19 cellular contexts compared by ENCODE assay signal in the genomic region with DNA sequence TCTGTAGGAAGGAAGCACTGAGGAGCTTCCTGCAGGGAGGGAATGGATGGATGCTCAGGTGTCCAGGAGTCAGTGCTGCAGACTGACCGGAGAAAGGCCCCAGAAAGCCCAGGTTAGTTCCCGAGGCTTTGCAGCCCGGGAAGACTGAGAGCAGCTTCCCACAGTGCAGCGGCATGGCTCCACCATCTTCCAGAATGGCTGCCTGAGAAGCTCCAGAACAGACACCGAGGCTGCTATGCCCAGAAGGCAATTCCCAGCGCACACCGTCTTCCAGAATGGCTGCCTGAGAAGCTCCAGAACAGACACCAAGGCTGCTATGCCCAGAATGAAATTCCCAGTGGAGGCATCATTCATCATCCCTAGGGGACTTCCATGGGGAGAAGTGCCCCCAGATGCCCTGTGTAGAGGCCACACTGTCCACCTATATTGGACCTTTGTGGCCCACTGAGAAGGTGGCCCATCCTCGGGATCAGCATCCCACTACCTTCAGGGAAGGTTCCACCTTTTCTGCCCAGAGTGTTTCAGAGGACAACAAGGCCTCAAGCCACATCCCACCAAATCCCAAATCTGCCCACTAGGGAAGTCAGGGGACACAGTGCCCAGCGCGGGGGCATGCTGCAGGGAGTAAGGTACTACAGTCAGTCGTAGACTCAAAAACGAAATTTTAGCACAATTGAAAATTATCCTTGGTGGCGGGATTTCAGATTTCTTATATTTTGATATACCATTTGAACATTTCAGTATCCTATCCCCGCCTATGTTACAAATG.
"Had no signal": no experiment of that assay in that cellular context is flagged by ENCODE, and none has a peak within 500 bp of the region (broad histone marks: within the 10 kb centered on the region; RNA-seq: fewer than 3 reads in every experiment).

No MANE protein-coding gene starts in this region.

- H3K9me3 ChIP-seq: esophagus muscularis mucosa, gastroesophageal sphincter, heart left ventricle, left ventricle myocardium inferior, lower lobe of right lung had no signal

- H3K4me3 Mint-ChIP-seq: immature natural killer cell had no signal

- H3K27ac ChIP-seq: coronary artery, esophagus muscularis mucosa, foreskin keratinocyte, gastroesophageal sphincter, heart left ventricle, hepatocyte, left ventricle myocardium inferior, lower lobe of right lung had no signal

- DNase-seq: dermis blood vessel endothelial cell; effector CD4-positive, alpha-beta T cell; effector memory CD4-positive, alpha-beta T cell; foreskin keratinocyte; heart left ventricle; hypothalamus; immature natural killer cell; islet precursor cell; kidney; left colon; left ventricle myocardium inferior; lower lobe of right lung; midbrain had no signal

- H3K9me3 Mint-ChIP-seq: immature natural killer cell had no signal

- H3K27ac Mint-ChIP-seq: immature natural killer cell had no signal

- H3K4me3 ChIP-seq: coronary artery, dorsolateral prefrontal cortex, esophagus muscularis mucosa, gastroesophageal sphincter, heart left ventricle, hepatocyte, left ventricle myocardium inferior, lower lobe of right lung had no signal

- H3K36me3 Mint-ChIP-seq: immature natural killer cell had no signal

- H3K4me1 Mint-ChIP-seq: immature natural killer cell had no signal

- ATAC-seq: foreskin keratinocyte, gastroesophageal sphincter, heart left ventricle, left colon, left lobe of liver, lower lobe of right lung had no signal

- H3K27me3 ChIP-seq: dorsolateral prefrontal cortex, esophagus muscularis mucosa, foreskin keratinocyte, heart left ventricle, hepatocyte had no signal

- H3K36me3 ChIP-seq: esophagus muscularis mucosa, gastroesophageal sphincter, heart left ventricle, left ventricle myocardium inferior, lower lobe of right lung had no signal

- H3K4me1 ChIP-seq: esophagus muscularis mucosa, gastroesophageal sphincter, heart left ventricle, left ventricle myocardium inferior, lower lobe of right lung had no signal
